Comparison of ENCODE assay signal across 19 cellular contexts in genomic region chr20:2463616-2464365, GRCh38.
"Had no signal": no experiment of that assay in that cellular context is flagged by ENCODE, and none has a peak within 500 bp of the region (broad histone marks: within the 10 kb centered on the region; RNA-seq: fewer than 3 reads in every experiment).

No MANE protein-coding gene starts in this region.

- H3K9me3 ChIP-seq: colonic mucosa had no signal

- H3K9me3 Mint-ChIP-seq: activated CD4-positive, alpha-beta memory T cell treated with anti-CD3 and anti-CD28 coated beads, Interleukin-2, amount 10 ng/mL, durations not matched to agents 7 days and 5 days; activated naive CD8-positive, alpha-beta T cell treated with anti-CD3 and anti-CD28 coated beads, Interleukin-2, amount 10 ng/mL, durations not matched to agents 7 days and 5 days; brain; T-helper 2 cell treated with Interferon-gamma antibody and Interleukin-4, amounts not matched to agents 5 μg/mL and 100 μg/mL, for 36 hours had no signal

- H3K27me3 ChIP-seq: colonic mucosa had no signal

- DNase-seq: activated CD4-positive, alpha-beta memory T cell treated with anti-CD3 and anti-CD28 coated beads, Interleukin-2, amount 10 ng/mL, durations not matched to agents 7 days and 5 days; activated CD4-positive, alpha-beta T cell treated with anti-CD3 and anti-CD28 coated beads for 4 hours; activated gamma-delta T cell; activated naive CD8-positive, alpha-beta T cell treated with anti-CD3 and anti-CD28 coated beads, Interleukin-2, amount 10 ng/mL, durations not matched to agents 7 days and 5 days; anterior cingulate cortex; caudate nucleus; colonic mucosa; foreskin melanocyte; glutamatergic neuron; hippocampal formation; islet precursor cell; retina; stimulated activated CD4-positive, alpha-beta T cell treated with anti-CD3 and anti-CD28 coated beads, Interleukin-2, amount 100 ng/mL, for 24 hours; stimulated activated naive CD4-positive, alpha-beta T cell treated with Interleukin-2 at 50 U/mL for 16 hours; trophoblast cell had no signal

- H3K27ac ChIP-seq: colonic mucosa had no signal

- H3K4me3 ChIP-seq: colonic mucosa had no signal

- H3K4me3 Mint-ChIP-seq: activated CD4-positive, alpha-beta memory T cell treated with anti-CD3 and anti-CD28 coated beads, Interleukin-2, amount 10 ng/mL, durations not matched to agents 7 days and 5 days; activated naive CD8-positive, alpha-beta T cell treated with anti-CD3 and anti-CD28 coated beads, Interleukin-2, amount 10 ng/mL, durations not matched to agents 7 days and 5 days; brain; T-helper 2 cell treated with Interferon-gamma antibody and Interleukin-4, amounts not matched to agents 5 μg/mL and 100 μg/mL, for 36 hours; WTC11 had no signal

- H3K27me3 Mint-ChIP-seq: activated CD4-positive, alpha-beta memory T cell treated with anti-CD3 and anti-CD28 coated beads, Interleukin-2, amount 10 ng/mL, durations not matched to agents 7 days and 5 days; activated naive CD8-positive, alpha-beta T cell treated with anti-CD3 and anti-CD28 coated beads, Interleukin-2, amount 10 ng/mL, durations not matched to agents 7 days and 5 days; brain had no signal

- ATAC-seq: left lobe of liver, WTC11 had no signal

- H3K27ac Mint-ChIP-seq: activated CD4-positive, alpha-beta memory T cell treated with anti-CD3 and anti-CD28 coated beads, Interleukin-2, amount 10 ng/mL, durations not matched to agents 7 days and 5 days; activated naive CD8-positive, alpha-beta T cell treated with anti-CD3 and anti-CD28 coated beads, Interleukin-2, amount 10 ng/mL, durations not matched to agents 7 days and 5 days; brain; T-helper 2 cell treated with Interferon-gamma antibody and Interleukin-4, amounts not matched to agents 5 μg/mL and 100 μg/mL, for 36 hours; WTC11 had no signal
